In genomic region chr12:95790025-95790911, GRCh38 we compare ENCODE assay signal across 8 cellular contexts. TPM values are rescaled to one million over a fixed set of nuclear protein-coding genes. Genes with fewer than 3 reads are reported as not detected.
DNase-seq lines count a peak whose midpoint lies in the region; ATAC-seq and TF ChIP-seq lines count a peak whose summit lies in the region.

TSS of gene NTN4 (minus strand) at chr12:95790764. CDS start at chr12:95790309, 455 bp downstream.

- peak within 1 kb of the TSS; percentile 71 for H3K4me3 Mint-ChIP-seq in activated naive CD8-positive, alpha-beta T cell treated with anti-CD3 and anti-CD28 coated beads, Interleukin-2, amount 50 U/mL, for 24 hours

- H3K27ac ChIP-seq in psoas muscle: peak within 1 kb of the TSS; percentile 19

- H3K27me3 Mint-ChIP-seq in activated naive CD8-positive, alpha-beta T cell treated with anti-CD3 and anti-CD28 coated beads, Interleukin-2, amount 50 U/mL, for 24 hours: peaks cover 68% of the 10 kb centered on the region

- intact Hi-C loops in left cardiac atrium (cut with DNase I): no loop called here
- intact Hi-C loops in psoas muscle (cut with DNase I): no loop called here

- no peaks in the 10 kb centered on the region for H3K4me1 ChIP-seq in psoas muscle

- H3K27ac Mint-ChIP-seq in activated naive CD8-positive, alpha-beta T cell treated with anti-CD3 and anti-CD28 coated beads, Interleukin-2, amount 50 U/mL, for 24 hours: no peak within 1 kb of the TSS

- H3K36me3 Mint-ChIP-seq in activated naive CD8-positive, alpha-beta T cell treated with anti-CD3 and anti-CD28 coated beads, Interleukin-2, amount 50 U/mL, for 24 hours (ENCODE audit: low read depth): no peaks in the 10 kb centered on the region

- peaks cover 0 to 61% (median 8%) of the 10 kb centered on the region in 3 donors for H3K27me3 ChIP-seq in psoas muscle (ENCODE audit: insufficient read depth in 3 of 3, low read length in 2 of 3)

- ATAC-seq in GM19372 (IDR thresholded peaks at IDR 0.05; ENCODE audit: low read depth, unreplicated experiment) (peak; percentile 56), left cardiac atrium (peak; percentile 69 to 76), psoas muscle (peak; percentile 39 to 64 (median 54)), GM21619 (IDR thresholded peaks at IDR 0.05; ENCODE audit: unreplicated experiment) (no peak)
- peak; percentile 64 for ATAC-seq in activated naive CD8-positive, alpha-beta T cell treated with anti-CD3 and anti-CD28 coated beads, Interleukin-2, amount 50 U/mL, for 24 hours

- H3K4me1 Mint-ChIP-seq in activated naive CD8-positive, alpha-beta T cell treated with anti-CD3 and anti-CD28 coated beads, Interleukin-2, amount 50 U/mL, for 24 hours: peaks cover 11% of the 10 kb centered on the region

- TF ChIP-seq CTCF in psoas muscle (IDR thresholded peaks at IDR 0.05): no peak

- no peaks in the 10 kb centered on the region for H3K36me3 ChIP-seq in psoas muscle (ENCODE audit: insufficient read depth in 1 of 2, low read depth in 1 of 2)

- WGBS in psoas muscle, 3 donors: 0 to 1% (median 0%) methylated on average over 34 to 95 of the region's 95 CpGs

- no peaks in the 10 kb centered on the region for H3K9me3 ChIP-seq in psoas muscle

- peak; percentile 69 for DNase-seq in AG20443 (ENCODE audit: low spot score)
- peak; percentile 35 for DNase-seq in NCI-H345 (lab: John Stamatoyannopoulos, UW)
- peak; percentile 42 for DNase-seq in activated naive CD8-positive, alpha-beta T cell treated with anti-CD3 and anti-CD28 coated beads, Interleukin-2, amount 50 U/mL, for 24 hours
- peak; percentile 74 for DNase-seq in left cardiac atrium
- DNase-seq in psoas muscle: peak; percentile 53 to 69
- no peak for DNase-seq in activated gamma-delta T cell treated with Interleukin-2 at 50 U/mL for 16 hours

- H3K9me3 Mint-ChIP-seq in activated naive CD8-positive, alpha-beta T cell treated with anti-CD3 and anti-CD28 coated beads, Interleukin-2, amount 50 U/mL, for 24 hours: no peaks in the 10 kb centered on the region

- H3K4me3 ChIP-seq in psoas muscle: peak within 1 kb of the TSS; percentile 77

RNA-seq across cellular contexts. Expression of gene NTN4, which starts in this region (rescaled TPM):
- total RNA-seq in left cardiac atrium: 10 to 100 TPM; 63.3 to 81.4 TPM
- 10 to 100 TPM in 1 of 4 donors, 1 to 10 TPM in 3; 3.9 to 13.3 (median 5.4) TPM for total RNA-seq in psoas muscle
- polyA plus RNA-seq in psoas muscle: 1 to 10 TPM; 2.9 to 4.3 (median 3.8) TPM

Comparison
In these comparisons a context has a peak if more than half of its experiments do, and no peak if none do; other contexts are left out.
1. RNA of gene NTN4 (total RNA-seq): 63.3 to 81.4 TPM in left cardiac atrium; 3.9 to 13.3 TPM in psoas muscle; every median in the first group is over 4 times any median in the second.